8 cellular contexts compared by ENCODE assay signal in genomic region chr20:18137412-18138265, GRCh38. TPM values are rescaled to one million over a fixed set of nuclear protein-coding genes. Genes with fewer than 3 reads are reported as not detected.
DNase-seq lines count a peak whose midpoint lies in the region; ATAC-seq, FAIRE-seq and TF ChIP-seq lines count a peak whose summit lies in the region.

KAT14 (plus strand) TSS chr20:18137863; CDS start chr20:18142661, 4,798 bp downstream.
PET117 (plus strand) TSS chr20:18137863; CDS start chr20:18137956, 93 bp downstream.

- peak; percentile 94 to 96 for TF ChIP-seq POLR2A in HepG2 (IDR thresholded peaks at IDR 0.05; ENCODE audit: insufficient read depth in 1 of 2, low read depth in 2 of 2, low read length in 2 of 2)

- H3K27me3 Mint-ChIP-seq in dendritic cell treated with granulocyte-macrophage colony-stimulating factor and Interleukin-4, amounts not matched to agents 40 ng/mL and 50 ng/mL, for 4 days, result no peaks in the 10 kb centered on the region

- H3K4me1 Mint-ChIP-seq in dendritic cell treated with granulocyte-macrophage colony-stimulating factor and Interleukin-4, amounts not matched to agents 40 ng/mL and 50 ng/mL, for 4 days (ENCODE audit: low read depth), result peaks cover 16% of the 10 kb centered on the region

- H3K9ac ChIP-seq in HepG2 (ENCODE audit: insufficient read depth, low read depth, low read length), result peak within 1 kb of the TSS; percentile 93

- TF ChIP-seq CTCF in HepG2 (CRISPR knock-in tag; IDR thresholded peaks at IDR 0.05), result peak; percentile 30

- H3K27ac Mint-ChIP-seq in dendritic cell treated with granulocyte-macrophage colony-stimulating factor and Interleukin-4, amounts not matched to agents 40 ng/mL and 50 ng/mL, for 4 days, result peak within 1 kb of the TSS; percentile 94

- H3K4me3 Mint-ChIP-seq in dendritic cell treated with granulocyte-macrophage colony-stimulating factor and Interleukin-4, amounts not matched to agents 40 ng/mL and 50 ng/mL, for 4 days, result peak within 1 kb of the TSS; percentile 88

- CTCF ChIA-PET in HepG2 (lab: Yijun Ruan, JAX; ENCODE audit: low intra/inter-chr PET ratio, low total read pairs), result no interaction called here

- peaks cover 25% of the 10 kb centered on the region for H3K79me2 ChIP-seq in HepG2 (ENCODE audit: insufficient read depth, low read length)

- DNase-seq in C1 segment of cervical spinal cord (lab: John Stamatoyannopoulos, UW), result peak; percentile 65 to 98 (median 88)
- peak; percentile 52 for DNase-seq in GM19240 (ENCODE audit: insufficient read length, low spot score)
- peak; percentile 97 for DNase-seq in NCI-H69 (lab: John Stamatoyannopoulos, UW)
- peak; percentile 88 to 89 for DNase-seq in activated CD4-positive, alpha-beta T cell treated with anti-CD3 and anti-CD28 coated beads, Interleukin-2, amount 50 U/mL, for 24 hours (ENCODE audit: low read depth in 1 of 2, low spot score in 1 of 2)
- DNase-seq in HepG2 (ENCODE audit: low spot score), result peak; percentile 85
- DNase-seq in stimulated activated CD4-positive, alpha-beta T cell treated with anti-CD3 and anti-CD28 coated beads, Interleukin-2, amount 100 ng/mL, for 48 hours, result peak; percentile 90 to 92

- WGBS in HepG2 (ENCODE audit: low lambda C conversion rate), result 15% methylated on average over 81 of the region's 87 CpGs

- H3K36me3 ChIP-seq in HepG2 (replicated peaks in 1 of 2; ENCODE audit: control insufficient read depth in 1 of 2, insufficient read depth in 2 of 2, low read length in 2 of 2), result peaks cover 3 to 6% of the 10 kb centered on the region in 2 experiments; a peak in 4 of 5 replicates

- peak within 1 kb of the TSS; percentile 88 for H3K27ac ChIP-seq in HepG2 (ENCODE audit: extremely low read length, insufficient read depth, low read length)

- H2AFZ ChIP-seq in HepG2 (ENCODE audit: low read length), result peak within 1 kb of the TSS; percentile 56

- BruUV-seq in HepG2 (replicated peaks; lab: Mats Ljungman, UMichigan), result no TSS peak

- intact Hi-C loops in dendritic cell treated with granulocyte-macrophage colony-stimulating factor and Interleukin-4, amounts not matched to agents 40 ng/mL and 50 ng/mL, for 4 days (cut with micrococcal nuclease), result loop anchor here (5.0 to 10.0 kb wide), 4 partner anchors 85 to 1403 kb away; partner anchors contain the start of gene SNRPB2
- intact Hi-C loops in HepG2 (cut with micrococcal nuclease; ENCODE audit: unreplicated experiment), result loop anchor here (2.0 to 10.0 kb wide), 2 partner anchors 133 to 151 kb away; partner anchors contain the start of gene ZNF133

- peak within 1 kb of the TSS; percentile 71 for H3K4me2 ChIP-seq in HepG2 (ENCODE audit: low read depth, low read length)

- TF ChIP-seq RAD21 in HepG2 (CRISPR knock-in tag; IDR thresholded peaks at IDR 0.05), result peak; percentile 80

- POLR2A ChIA-PET in HepG2 (lab: Yijun Ruan, JAX), result interaction anchor here (0.9 to 4.0 kb wide), 16 partner anchors 9 to 567 kb away, joined by 3 to 33 read pairs (median 5); partner anchors contain the start of genes DSTN, OVOL2, RRBP1 and SEC23B

- H3K9me3 Mint-ChIP-seq in dendritic cell treated with granulocyte-macrophage colony-stimulating factor and Interleukin-4, amounts not matched to agents 40 ng/mL and 50 ng/mL, for 4 days, result no peaks in the 10 kb centered on the region

- ATAC-seq in HG03457 (IDR thresholded peaks at IDR 0.05; ENCODE audit: unreplicated experiment) (peak; percentile 76), HepG2 (peak; percentile 94)

- peak within 1 kb of the TSS; percentile 87 to 92 (median 91) for H3K4me3 ChIP-seq in HepG2 (replicated peaks in 1 of 3; ENCODE audit: insufficient read depth in 1 of 3, low read depth in 2 of 3, low read length in 3 of 3)

- peaks cover 16% of the 10 kb centered on the region for H3K36me3 Mint-ChIP-seq in dendritic cell treated with granulocyte-macrophage colony-stimulating factor and Interleukin-4, amounts not matched to agents 40 ng/mL and 50 ng/mL, for 4 days (ENCODE audit: low read depth)

- FAIRE-seq in HepG2 (lab: Jason Lieb, UNC), result no peak

- H3K9me3 ChIP-seq in HepG2 (ENCODE audit: low read length), result no peaks in the 10 kb centered on the region

- H4K20me1 ChIP-seq in HepG2 (ENCODE audit: insufficient read depth, low read length), result peaks cover 3% of the 10 kb centered on the region; the same call in 1 of the 2 replicates

- peaks cover 37% of the 10 kb centered on the region for H3K4me1 ChIP-seq in HepG2 (ENCODE audit: insufficient read depth, low read length)

- in situ Hi-C loops in HepG2 (cut with HindIII; ENCODE audit: extremely low pct_ligation_motif_present, low pct_unique_long_range_greater_than_20kb), result no loop called here

- TF ChIP-seq EP300 in HepG2 (IDR thresholded peaks at IDR 0.05; ENCODE audit: low read depth in 2 of 2, low read length in 2 of 2), result peak; percentile 64 to 76; a peak in 3 of 4 replicates
- peak; percentile 65; the same call in 1 of the 2 replicates for TF ChIP-seq EP300 in HepG2 (CRISPR knock-in tag; IDR thresholded peaks at IDR 0.05; ENCODE audit: borderline replicate concordance)

- no peaks in the 10 kb centered on the region; a peak in 2 of 5 replicates for H3K27me3 ChIP-seq in HepG2 (ENCODE audit: control insufficient read depth in 1 of 2, insufficient read depth in 2 of 2, low read length in 2 of 2)

TF ChIP-seq in HepG2, 621 proteins besides CTCF, POLR2A, EP300 and RAD21 (continues in another document):
- peak; percentile 92 for TF ChIP-seq BORCS8-MEF2B (CRISPR knock-in tag; IDR thresholded peaks at IDR 0.05)
- TF ChIP-seq ZNF333 (CRISPR knock-in tag; IDR thresholded peaks at IDR 0.05; ENCODE audit: borderline replicate concordance), result peak; percentile 99
- peak; percentile 42; the same call in 1 of the 2 replicates for TF ChIP-seq NR2F2 (IDR thresholded peaks at IDR 0.05; ENCODE audit: borderline replicate concordance, low read depth)
- TF ChIP-seq MYNN (CRISPR knock-in tag; IDR thresholded peaks at IDR 0.05; ENCODE audit: low read depth), result peak; percentile 89; the same call in 1 of the 2 replicates
- TF ChIP-seq PCBP2 (optimal IDR thresholded peaks at IDR 0.05; ENCODE audit: low read depth, low read length, poor library complexity, severe bottlenecking), result no peak
- peak; percentile 98 for TF ChIP-seq CREBL2 (CRISPR knock-in tag; IDR thresholded peaks at IDR 0.05; ENCODE audit: borderline replicate concordance)
- no peak for TF ChIP-seq HDAC6 (IDR thresholded peaks at IDR 0.05; ENCODE audit: low read depth, low read length)

RNA-seq across cellular contexts. Expression of gene KAT14, which starts in this region (rescaled TPM):
- 15.1 and 15.7 TPM in 2 replicates for total RNA-seq in HepG2 (2016; rRNA removed; fragmentation: Illumina TruSeq; extraction: Trizol)
- 5.6 TPM in 2 replicates for total RNA-seq in HepG2 (2016; cell fraction: cytosol; rRNA removed; fragmentation: Illumina TruSeq; extraction: Trizol; ENCODE audit: low read depth)
- total RNA-seq in HepG2 (2016; cell fraction: insoluble cytoplasmic fraction; rRNA removed; fragmentation: Illumina TruSeq; extraction: Trizol), result 14.2 and 17.1 TPM in 2 replicates
- total RNA-seq in HepG2 (2016; cell fraction: membrane; rRNA removed; fragmentation: Illumina TruSeq; extraction: Trizol), result 9.9 and 11.0 TPM in 2 replicates
- 14.2 and 14.6 TPM in 2 replicates for total RNA-seq in HepG2 (2016; cell fraction: nucleus; rRNA removed; fragmentation: Illumina TruSeq; extraction: Trizol)
- polyA plus RNA-seq in HepG2 (2011; rRNA removed), result 5.1 and 5.2 TPM in 2 replicates
- polyA plus RNA-seq in HepG2 (2011; cell fraction: cytosol; rRNA removed), result 4.1 and 6.7 TPM in 2 replicates
- 3.2 and 4.8 TPM in 2 replicates for polyA plus RNA-seq in HepG2 (2011; cell fraction: nucleus; rRNA removed)
- polyA plus RNA-seq in HepG2 (2012), result 6.8 and 9.0 TPM in 2 replicates
- 1.7 TPM in 2 replicates for polyA plus RNA-seq in HepG2 (2016; cell fraction: cytosol; fragmentation: Illumina TruSeq; extraction: Trizol; ENCODE audit: low read depth)
- polyA plus RNA-seq in HepG2 (2016; cell fraction: insoluble cytoplasmic fraction; fragmentation: Illumina TruSeq; extraction: Trizol; ENCODE audit: low read depth), result 11.6 and 14.7 TPM in 2 replicates
- 4.8 and 5.6 TPM in 2 replicates for polyA plus RNA-seq in HepG2 (2016; cell fraction: membrane; fragmentation: Illumina TruSeq; extraction: Trizol; ENCODE audit: low read depth)
- 11.1 and 13.7 TPM in 2 replicates for polyA plus RNA-seq in HepG2 (2016; cell fraction: nucleus; fragmentation: Illumina TruSeq; extraction: Trizol; ENCODE audit: insufficient read depth, low read depth)
- polyA minus RNA-seq in HepG2 (2011; rRNA and poly(A)+ RNA removed; ENCODE audit: low replicate concordance), result 7.1 and 8.0 TPM in 2 replicates
- 5.6 and 6.2 TPM in 2 replicates for polyA minus RNA-seq in HepG2 (2011; cell fraction: cytosol; rRNA and poly(A)+ RNA removed)
- 16.0 and 22.3 TPM in 2 replicates for polyA minus RNA-seq in HepG2 (2011; cell fraction: nucleus; rRNA and poly(A)+ RNA removed)

RNA-seq across cellular contexts. Expression of gene PET117, which starts in this region (rescaled TPM):
- total RNA-seq in HepG2 (2016; rRNA removed; fragmentation: Illumina TruSeq; extraction: Trizol), result 48.2 and 52.3 TPM in 2 replicates
- total RNA-seq in HepG2 (2016; cell fraction: cytosol; rRNA removed; fragmentation: Illumina TruSeq; extraction: Trizol; ENCODE audit: low read depth), result 36.6 and 51.2 TPM in 2 replicates
- 45.3 and 47.5 TPM in 2 replicates for total RNA-seq in HepG2 (2016; cell fraction: insoluble cytoplasmic fraction; rRNA removed; fragmentation: Illumina TruSeq; extraction: Trizol)
- 62.1 and 71.3 TPM in 2 replicates for total RNA-seq in HepG2 (2016; cell fraction: membrane; rRNA removed; fragmentation: Illumina TruSeq; extraction: Trizol)
- total RNA-seq in HepG2 (2016; cell fraction: nucleus; rRNA removed; fragmentation: Illumina TruSeq; extraction: Trizol), result 31.5 and 32.3 TPM in 2 replicates
- polyA plus RNA-seq in HepG2 (2011; rRNA removed), result 20.3 and 22.2 TPM in 2 replicates
- polyA plus RNA-seq in HepG2 (2011; cell fraction: cytosol; rRNA removed), result 18.4 and 26.3 TPM in 2 replicates
- polyA plus RNA-seq in HepG2 (2011; cell fraction: nucleus; rRNA removed), result 4.6 and 8.3 TPM in 2 replicates
- 22.3 and 28.9 TPM in 2 replicates for polyA plus RNA-seq in HepG2 (2012)
- 38.8 and 59.8 TPM in 2 replicates for polyA plus RNA-seq in HepG2 (2016; cell fraction: cytosol; fragmentation: Illumina TruSeq; extraction: Trizol; ENCODE audit: low read depth)
- 50.0 and 52.2 TPM in 2 replicates for polyA plus RNA-seq in HepG2 (2016; cell fraction: insoluble cytoplasmic fraction; fragmentation: Illumina TruSeq; extraction: Trizol; ENCODE audit: low read depth)
- 54.0 and 63.3 TPM in 2 replicates for polyA plus RNA-seq in HepG2 (2016; cell fraction: membrane; fragmentation: Illumina TruSeq; extraction: Trizol; ENCODE audit: low read depth)
- 39.0 and 48.6 TPM in 2 replicates for polyA plus RNA-seq in HepG2 (2016; cell fraction: nucleus; fragmentation: Illumina TruSeq; extraction: Trizol; ENCODE audit: insufficient read depth, low read depth)
- 1.6 and 3.4 TPM in 2 replicates for polyA minus RNA-seq in HepG2 (2011; rRNA and poly(A)+ RNA removed; ENCODE audit: low replicate concordance)
- 1.8 and 3.4 TPM in 2 replicates for polyA minus RNA-seq in HepG2 (2011; cell fraction: cytosol; rRNA and poly(A)+ RNA removed)
- 4.8 and 5.1 TPM in 2 replicates for polyA minus RNA-seq in HepG2 (2011; cell fraction: nucleus; rRNA and poly(A)+ RNA removed)

Comparison
In these comparisons a context has a peak if more than half of its experiments do, and no peak if none do; other contexts are left out.
1. Peak in every context shown above with its lines: DNase-seq, ATAC-seq, H3K4me3 ChIP-seq and H3K27ac ChIP-seq.